ENCODE assay signal across 21 cellular contexts in the genomic region with DNA sequence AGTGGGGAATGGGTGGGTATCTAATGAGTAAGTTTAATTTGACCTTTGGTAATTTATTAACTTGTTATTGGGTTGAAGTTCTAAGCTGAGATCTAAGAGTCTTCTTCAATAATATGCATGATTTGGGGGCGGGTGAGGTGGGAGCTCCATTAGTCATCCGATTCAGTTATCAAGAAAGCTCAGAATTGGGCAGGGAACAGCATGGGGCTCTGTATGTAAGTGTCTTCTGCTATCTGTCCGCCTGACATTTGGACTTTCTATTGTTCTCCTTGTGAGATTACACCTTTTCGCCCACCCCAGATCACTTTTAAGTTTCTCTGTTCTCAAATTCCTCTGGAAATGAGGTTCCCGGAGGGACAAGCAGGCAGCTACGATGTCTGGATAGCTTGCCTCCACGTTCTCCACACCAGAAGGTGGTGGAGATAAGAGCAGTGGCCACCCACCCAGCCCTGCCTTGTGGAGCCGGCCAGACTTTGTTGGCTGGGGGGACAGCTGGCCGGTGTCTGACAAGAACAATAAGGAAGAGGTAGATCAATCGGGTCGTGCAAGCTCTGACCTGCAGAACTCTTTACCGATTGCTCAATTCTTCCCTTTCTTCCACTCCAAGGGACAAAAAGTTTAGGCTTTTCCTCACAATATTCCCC.
"Had no signal": no experiment of that assay in that cellular context is flagged by ENCODE, and none has a peak within 500 bp of the region (broad histone marks: within the 10 kb centered on the region; RNA-seq: fewer than 3 reads in every experiment).

No MANE protein-coding gene starts in this region.

- FAIRE-seq: bronchial epithelial cell had no signal

- H3K4me3 ChIP-seq: coronary artery, left ventricle myocardium inferior, sigmoid colon had no signal

- H3K27me3 ChIP-seq: sigmoid colon had no signal

- H3K9me3 ChIP-seq: left ventricle myocardium inferior, sigmoid colon had no signal

- H3K36me3 ChIP-seq: left ventricle myocardium inferior, sigmoid colon had no signal

- H3K27ac ChIP-seq: coronary artery, left ventricle myocardium inferior, sigmoid colon had no signal

- H3K4me1 ChIP-seq: sigmoid colon had no signal

- ATAC-seq: activated T-cell treated with anti-CD3 and anti-CD28 coated beads, Interleukin-2, amount 50 U/mL, for 72 hours; natural killer cell; stimulated activated naive B cell treated with anti-CD40 and anti-IgM and Interleukin-4, amounts not matched to agents 10 μg/mL and 1 μg/mL and 100 μg/mL, for 72 hours had no signal

- DNase-seq: activated CD4-positive, alpha-beta memory T cell treated with anti-CD3 and anti-CD28 coated beads for 36 hours; activated CD4-positive, alpha-beta T cell treated with anti-CD3 and anti-CD28 coated beads for 48 hours; activated CD4-positive, CD25-positive, alpha-beta regulatory T cell; activated effector memory CD4-positive, alpha-beta T cell treated with Interleukin-2 at 50 U/mL for 16 hours; activated naive CD4-positive, alpha-beta T cell treated with anti-CD3 and anti-CD28 coated beads for 36 hours; activated naive CD8-positive, alpha-beta T cell treated with anti-CD3 and anti-CD28 coated beads, Interleukin-2, amount 10 ng/mL, durations not matched to agents 7 days and 5 days; activated T-cell treated with anti-CD3 and anti-CD28 coated beads, Interleukin-2, amount 50 U/mL, for 72 hours; amygdala; foreskin fibroblast; immature natural killer cell; kidney glomerular epithelial cell; left ventricle myocardium inferior; midbrain; natural killer cell; retina; sigmoid colon; stimulated activated CD4-positive, alpha-beta T cell treated with anti-CD3 and anti-CD28 coated beads, Interleukin-2, amount 100 ng/mL, for 48 hours; stimulated activated CD8-positive, alpha-beta memory T cell treated with anti-CD3 and anti-CD28 coated beads, Interleukin-4, amount 100 ng/mL, for 48 hours; stimulated activated naive B cell treated with anti-CD40 and anti-IgM and Interleukin-4, amounts not matched to agents 10 μg/mL and 1 μg/mL and 100 μg/mL, for 72 hours had no signal
